ENCODE assay signal across 27 cellular contexts in genomic region chr6:51342393-51342792, GRCh38.
"Had no signal": no experiment of that assay in that cellular context is flagged by ENCODE, and none has a peak within 500 bp of the region (broad histone marks: within the 10 kb centered on the region; RNA-seq: fewer than 3 reads in every experiment).

No MANE protein-coding gene starts in this region.

- H3K4me1 ChIP-seq: stomach, suprapubic skin, testis, thyroid gland, tibial artery, tibial nerve, transverse colon, upper lobe of left lung, upper lobe of right lung, uterus had no signal

- H3K27ac ChIP-seq: stomach, suprapubic skin, testis, thoracic aorta, thyroid gland, tibial artery, tibial nerve, transverse colon, upper lobe of left lung, upper lobe of right lung, uterus, vagina had no signal

- H3K27me3 ChIP-seq: stomach, suprapubic skin, testis, thyroid gland, tibial artery, tibial nerve, transverse colon, upper lobe of left lung, upper lobe of right lung, uterus, vagina had no signal

- H3K36me3 ChIP-seq: stomach, suprapubic skin, thoracic aorta, thyroid gland, tibial artery, tibial nerve, transverse colon, upper lobe of left lung, upper lobe of right lung, uterus, vagina had no signal

- FAIRE-seq: urothelium cell line had no signal

- ATAC-seq: stimulated activated effector memory CD8-positive, alpha-beta T cell treated with anti-CD3 and anti-CD28 coated beads, Interleukin-12 subunit alpha, Interleukin-12 subunit beta, amount 100 ng/mL, for 72 hours; stimulated activated memory B cell treated with anti-CD40 and anti-IgM and Interleukin-4, amounts not matched to agents 10 μg/mL and 1 μg/mL and 100 μg/mL, for 72 hours; stimulated activated naive B cell treated with anti-CD40 and anti-IgM and Interleukin-4, amounts not matched to agents 10 μg/mL and 1 μg/mL and 100 μg/mL, for 72 hours; stimulated activated naive CD8-positive, alpha-beta T cell treated with anti-CD3 and anti-CD28 coated beads, Interleukin-15, amount 100 ng/mL, for 72 hours; stimulated activated naive CD8-positive, alpha-beta T cell treated with anti-CD3 and anti-CD28 coated beads, Interleukin-15, Interleukin-2, amounts not matched to agents 100 U/mL and 50 U/mL, for 24 hours; upper lobe of right lung had no signal

- H3K9me3 ChIP-seq: testis, thoracic aorta, thyroid gland, transverse colon, upper lobe of left lung, upper lobe of right lung, uterus, vagina had no signal

- DNase-seq: stimulated activated CD4-positive, alpha-beta T cell treated with anti-CD3 and anti-CD28 coated beads, Interleukin-2, amount 100 ng/mL, for 48 hours; stimulated activated CD4-positive, alpha-beta T cell treated with anti-CD3 and anti-CD28 coated beads, Interleukin-4, amount 100 ng/mL, for 1 hour; stimulated activated CD4-positive, alpha-beta T cell treated with anti-CD3 and anti-CD28 coated beads, Interleukin-4, amount 100 ng/mL, for 24 hours; stimulated activated CD4-positive, alpha-beta T cell treated with anti-CD3 and anti-CD28 coated beads, Interleukin-4, amount 100 ng/mL, for 4 hours; stimulated activated CD8-positive, alpha-beta memory T cell treated with anti-CD3 and anti-CD28 coated beads, Interleukin-4, amount 100 ng/mL, for 48 hours; stimulated activated naive B cell treated with anti-CD40 and anti-IgM and Interleukin-4, amounts not matched to agents 10 μg/mL and 1 μg/mL and 100 μg/mL, for 72 hours; stimulated activated naive CD4-positive, alpha-beta T cell; stimulated activated naive CD4-positive, alpha-beta T cell treated with Interleukin-2 at 50 U/mL for 16 hours; stimulated activated naive CD8-positive, alpha-beta T cell treated with anti-CD3 and anti-CD28 coated beads, Interleukin-15, amount 100 ng/mL, for 72 hours; stimulated activated naive CD8-positive, alpha-beta T cell treated with anti-CD3 and anti-CD28 coated beads, Interleukin-15, Interleukin-2, amounts not matched to agents 100 U/mL and 50 U/mL, for 24 hours; stomach; substantia nigra; testis; thyroid gland; tibial artery; transverse colon; trophoblast cell; upper lobe of left lung; upper lobe of right lung; uterus had no signal

- H3K4me3 ChIP-seq: stomach, suprapubic skin, testis, thoracic aorta, thyroid gland, tibial artery, tibial nerve, transverse colon, upper lobe of left lung, upper lobe of right lung, uterus, vagina had no signal
